ENCODE assay signal across 17 cellular contexts in the genomic region with DNA sequence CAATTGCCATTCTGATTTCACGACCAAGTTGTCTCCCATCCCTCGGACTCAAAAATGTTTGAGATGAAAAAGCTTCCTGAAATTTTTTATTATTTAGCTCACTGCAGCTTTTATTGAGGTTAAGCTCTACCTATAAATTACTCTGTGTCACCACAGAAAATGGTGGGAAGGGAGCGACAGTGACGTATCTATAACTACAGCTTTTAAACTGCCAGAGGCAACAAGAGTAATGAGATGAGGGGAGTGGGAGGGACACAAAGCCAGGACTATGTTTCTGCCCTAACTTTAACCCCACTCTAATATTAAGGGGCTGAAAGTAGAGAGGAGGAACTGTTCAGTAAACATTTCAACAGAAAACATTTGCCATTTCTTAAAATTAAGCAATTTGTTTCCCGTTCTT. TPM values are rescaled to one million over a fixed set of nuclear protein-coding genes. Genes with fewer than 3 reads are reported as not detected.
DNase-seq lines count a peak whose midpoint lies in the region; ATAC-seq and TF ChIP-seq lines count a peak whose summit lies in the region.
"Had no signal": no experiment of that assay in that cellular context is flagged by ENCODE, and none has a peak within 500 bp of the region (broad histone marks: within the 10 kb centered on the region; RNA-seq: fewer than 3 reads in every experiment).

No MANE protein-coding gene starts in this region.

- no peak for DNase-seq in natural killer cell
- DNase-seq in natural killer cell treated with Interleukin-12 subunit alpha and Interleukin-12 subunit beta and Interleukin-15 and Interleukin-18, amount 100 ng/mL, for 72 hours (ENCODE audit: low spot score) = no peak
- peak; percentile 81 for DNase-seq in M059J (ENCODE audit: low read depth)
- DNase-seq in T-helper 1 cell = no peak
- no peak for DNase-seq in substantia nigra (lab: John Stamatoyannopoulos, UW)
- no peak for DNase-seq in nucleus accumbens (lab: John Stamatoyannopoulos, UW)
- DNase-seq: ACHN, DMS153, MM.1S, NCI-H1105, NCI-H187, NCI-H446 treated with DMSO at 0.1 percent for 48 hours, SIG-M5 had no signal

- no peaks in the 10 kb centered on the region for H3K9me3 Mint-ChIP-seq in natural killer cell
- H3K9me3 Mint-ChIP-seq in natural killer cell treated with Interleukin-12 subunit alpha and Interleukin-12 subunit beta and Interleukin-15 and Interleukin-18, amount 100 ng/mL, for 72 hours = no peaks in the 10 kb centered on the region

- peaks cover 31% of the 10 kb centered on the region for H3K4me1 ChIP-seq in mesodermal cell (ENCODE audit: control insufficient read depth, insufficient read depth, low read length, poor library complexity, severe bottlenecking)

- no peak overlapping the region for H3K4me3 ChIP-seq in mesodermal cell (ENCODE audit: extremely low read depth, insufficient read depth, low read length, poor library complexity, severe bottlenecking)

- H3K27ac ChIP-seq in mesodermal cell (ENCODE audit: low read depth, low read length, severe bottlenecking) (peak overlapping the region; percentile 10), substantia nigra (ENCODE audit: low read depth, low read length, poor library complexity, severe bottlenecking) (no peak overlapping the region)
- H3K27ac ChIP-seq: KMS-11 had no signal

- H3K27me3 Mint-ChIP-seq in natural killer cell (ENCODE audit: low read depth in 2 of 2) = no peaks in the 10 kb centered on the region
- no peaks in the 10 kb centered on the region for H3K27me3 Mint-ChIP-seq in natural killer cell treated with Interleukin-12 subunit alpha and Interleukin-12 subunit beta and Interleukin-15 and Interleukin-18, amount 100 ng/mL, for 72 hours

- ATAC-seq in natural killer cell (no peak), GM18511 (IDR thresholded peaks at IDR 0.05; ENCODE audit: unreplicated experiment) (no peak)
- no peak for ATAC-seq in natural killer cell treated with Interleukin-12 subunit alpha and Interleukin-12 subunit beta and Interleukin-15 and Interleukin-18, amount 100 ng/mL, for 72 hours

- peaks cover 50% of the 10 kb centered on the region for H3K36me3 ChIP-seq in mesodermal cell (ENCODE audit: control insufficient read depth, insufficient read depth, low read length)

- no peak for TF ChIP-seq CTCF in natural killer cell (IDR thresholded peaks at IDR 0.05)

- no peak overlapping the region for H3K4me3 Mint-ChIP-seq in natural killer cell
- no peak overlapping the region for H3K4me3 Mint-ChIP-seq in natural killer cell treated with Interleukin-12 subunit alpha and Interleukin-12 subunit beta and Interleukin-15 and Interleukin-18, amount 100 ng/mL, for 72 hours
- H3K4me3 Mint-ChIP-seq: B cell had no signal

- peak overlapping the region; percentile 42 to 48 for H3K27ac Mint-ChIP-seq in natural killer cell
- no peak overlapping the region for H3K27ac Mint-ChIP-seq in natural killer cell treated with Interleukin-12 subunit alpha and Interleukin-12 subunit beta and Interleukin-15 and Interleukin-18, amount 100 ng/mL, for 72 hours
- H3K27ac Mint-ChIP-seq: B cell had no signal

- no peaks in the 10 kb centered on the region for H3K9me3 ChIP-seq in mesodermal cell (ENCODE audit: control insufficient read depth, low read length)

- intact Hi-C loops in natural killer cell (cut with micrococcal nuclease) = no loop called here

- peaks cover 52 to 61% of the 10 kb centered on the region in 2 donors for H3K4me1 Mint-ChIP-seq in natural killer cell
- H3K4me1 Mint-ChIP-seq in natural killer cell treated with Interleukin-12 subunit alpha and Interleukin-12 subunit beta and Interleukin-15 and Interleukin-18, amount 100 ng/mL, for 72 hours (ENCODE audit: low read depth in 2 of 2) = peaks cover 35 to 40% of the 10 kb centered on the region in 2 donors

- WGBS in mesodermal cell (ENCODE audit: insufficient coverage in 2 of 2), 2 experiments = 100% methylated on average over 1 of the region's 5 CpGs; no CpG with 5 or more reads in 1 of the 2 experiments

- peaks cover 13% of the 10 kb centered on the region for H3K36me3 Mint-ChIP-seq in natural killer cell
- H3K36me3 Mint-ChIP-seq in natural killer cell treated with Interleukin-12 subunit alpha and Interleukin-12 subunit beta and Interleukin-15 and Interleukin-18, amount 100 ng/mL, for 72 hours = peaks cover 9% of the 10 kb centered on the region

RNA-seq across cellular contexts. Expression of a gene that starts 37.4 kb away (rescaled TPM):
- 100 to 1,000 TPM; 138 to 160 (median 148) TPM for total RNA-seq in natural killer cell
- 100 to 1,000 TPM in 1 of 2 donors, 10 to 100 TPM in 1; 92.1 to 102 TPM for total RNA-seq in natural killer cell treated with Interleukin-12 subunit alpha and Interleukin-12 subunit beta and Interleukin-15 and Interleukin-18, amount 100 ng/mL, for 72 hours
- total RNA-seq in M059J (2014; rRNA removed; shearing (Covaris generic)) = 124 and 171 TPM in 2 replicates
- polyA plus RNA-seq in mesodermal cell (2013, experiment 1 of 2) = 73.2 TPM
- 73.0 TPM for polyA plus RNA-seq in mesodermal cell (2013, experiment 2 of 2)

Comparison
In these comparisons a context has a peak if more than half of its experiments do, and no peak if none do; other contexts are left out.
1. H3K27ac Mint-ChIP-seq: peak in natural killer cell (2 of 2); none in natural killer cell treated with Interleukin-12 subunit alpha and Interleukin-12 subunit beta and Interleukin-15 and Interleukin-18, amount 100 ng/mL, for 72 hours (0 of 2).